8 cellular contexts compared by ENCODE assay signal in genomic region chr17:49880291-49881053, GRCh38. TPM values are rescaled to one million over a fixed set of nuclear protein-coding genes. Genes with fewer than 3 reads are reported as not detected.
DNase-seq lines count a peak whose midpoint lies in the region; TF ChIP-seq lines count a peak whose summit lies in the region.

No MANE protein-coding gene starts in this region.

- H3K4me3 Mint-ChIP-seq in type B pancreatic cell: peak overlapping the region; percentile 70

- DNase-seq in NCI-H2081 (lab: John Stamatoyannopoulos, UW) (peak; percentile 46 to 76), NCI-H2081 treated with DMSO at 0.1 percent for 48 hours (lab: John Stamatoyannopoulos, UW) (no peak), SK-N-MC (ENCODE audit: low read depth, low spot score) (no peak), glomerular visceral epithelial cell (ENCODE audit: extremely low spot score) (peak; percentile 76), ovary (peak; percentile 60 to 83 (median 77)), type B pancreatic cell (ENCODE audit: extremely low spot score, unreplicated experiment) (peak; percentile 90)
- peak; percentile 14 for DNase-seq in Jurkat, Clone E6-1 (ENCODE audit: low read depth, low spot score)
- DNase-seq in activated naive CD4-positive, alpha-beta T cell (lab: John Stamatoyannopoulos, UW): peak; percentile 30 to 64 (median 46)

- peak overlapping the region; percentile 16 for H3K4me3 ChIP-seq in Jurkat, Clone E6-1 (ENCODE audit: low read length)
- H3K4me3 ChIP-seq in SK-N-MC: peak overlapping the region; percentile 70
- H3K4me3 ChIP-seq in ovary: no peak overlapping the region

- 6 to 10% (median 8%) methylated on average over 41 of the region's 41 CpGs for WGBS in ovary, 3 donors

- TF ChIP-seq EP300 in ovary (IDR thresholded peaks at IDR 0.05): no peak

- H3K4me1 Mint-ChIP-seq in type B pancreatic cell (ENCODE audit: unreplicated experiment): peaks cover 17% of the 10 kb centered on the region

- H3K9me3 Mint-ChIP-seq in type B pancreatic cell: no peaks in the 10 kb centered on the region

- H3K36me3 ChIP-seq in SK-N-MC (ENCODE audit: insufficient read depth, low read length) (no peaks in the 10 kb centered on the region), ovary (no peaks in the 10 kb centered on the region)

- H3K27ac Mint-ChIP-seq in type B pancreatic cell: no peak overlapping the region

- H3K27me3 ChIP-seq in ovary: no peaks in the 10 kb centered on the region

- intact Hi-C loops in ovary (cut with DNase I): loop anchor here (1.0 to 5.0 kb wide), 3 partner anchors 116 to 118 kb away; partner anchors contain the start of gene DLX3 (in 1 of the 4)

- H3K27me3 Mint-ChIP-seq in type B pancreatic cell: peaks cover 28% of the 10 kb centered on the region

- TF ChIP-seq CTCF in ovary (IDR thresholded peaks at IDR 0.05) (peak; percentile 93 to 95 (median 94)), type B pancreatic cell (conservative IDR thresholded peaks at IDR 0.05) (peak; percentile 95)

- H3K9ac ChIP-seq in SK-N-MC (ENCODE audit: insufficient read length): no peak overlapping the region

- peaks cover 1% of the 10 kb centered on the region for H3K4me1 ChIP-seq in ovary (ENCODE audit: insufficient read depth)

- no peaks in the 10 kb centered on the region for H3K36me3 Mint-ChIP-seq in type B pancreatic cell

- H3K27ac ChIP-seq in SK-N-MC (no peak overlapping the region), ovary (no peak overlapping the region)

- H3K9me3 ChIP-seq in SK-N-MC (ENCODE audit: low read depth, low read length): no peaks in the 10 kb centered on the region
- H3K9me3 ChIP-seq in ovary: no peaks in the 10 kb centered on the region

- no peak for TF ChIP-seq POLR2A in ovary (IDR thresholded peaks at IDR 0.05)

RNA-seq across cellular contexts. Expression of gene TAC4, which starts 32.6 kb away (rescaled TPM):
- not detected for polyA plus RNA-seq in Jurkat, Clone E6-1 (2012; ENCODE audit: insufficient read depth, insufficient read length)
- total RNA-seq in ovary (not detected), type B pancreatic cell (ENCODE audit: low replicate concordance) (not detected in 2 replicates)
- not detected for polyA plus RNA-seq in ovary

Comparison
In these comparisons a context has a peak if more than half of its experiments do, and no peak if none do; other contexts are left out.
1. DNase-seq: peak in NCI-H2081 (2 of 2), Jurkat, Clone E6-1 (single experiment), activated naive CD4-positive, alpha-beta T cell (4 of 4), glomerular visceral epithelial cell (single experiment), ovary (5 of 5) and type B pancreatic cell (single experiment); none in NCI-H2081 treated with DMSO at 0.1 percent for 48 hours (single experiment) and SK-N-MC (single experiment).